8 cellular contexts compared by ENCODE assay signal in genomic region chr5:172284275-172284971, GRCh38. TPM values are rescaled to one million over a fixed set of nuclear protein-coding genes. Genes with fewer than 3 reads are reported as not detected.
A peak's percentile ranks its signal among the peaks of the same experiment; 100 is the strongest.
DNase-seq lines count a peak whose midpoint lies in the region; ATAC-seq and TF ChIP-seq lines count a peak whose summit lies in the region.

No MANE protein-coding gene starts in this region.

- peaks cover 41% of the 10 kb centered on the region for H4K20me1 ChIP-seq in BLaER1

- H3K9ac ChIP-seq in BLaER1 = peak overlapping the region; percentile 95
- H3K9ac ChIP-seq in HUES48 (ENCODE audit: low read depth, low read length) = peak overlapping the region; percentile 79
- H3K9ac ChIP-seq in rectal smooth muscle tissue (ENCODE audit: low read length) = peak overlapping the region; percentile 80

- H3K4me1 ChIP-seq in BLaER1 (peaks cover 41% of the 10 kb centered on the region), HUES48 (ENCODE audit: control insufficient read depth, insufficient read depth, low read length) (peaks cover 25% of the 10 kb centered on the region), heart left ventricle (peaks cover 0 to 39% (median 25%) of the 10 kb centered on the region in 12 donors), rectal smooth muscle tissue (ENCODE audit: control insufficient read depth, insufficient read depth, low read length) (no peaks in the 10 kb centered on the region)

- peak; percentile 17 for DNase-seq in activated naive CD4-positive, alpha-beta T cell treated with anti-CD3 and anti-CD28 coated beads, Interleukin-2, amount 50 U/mL, for 16 hours
- no peak for DNase-seq in heart left ventricle
- DNase-seq in HT-29 (ENCODE audit: low spot score) = no peak
- no peak for DNase-seq in KBM-7
- DNase-seq in NCI-H345 (lab: John Stamatoyannopoulos, UW) = no peak

- H3K27ac ChIP-seq in BLaER1 (peak overlapping the region; percentile 91), HUES48 (ENCODE audit: low read depth, low read length) (peak overlapping the region; percentile 76), heart left ventricle (peak overlapping the region; percentile 85 to 96 (median 92)), rectal smooth muscle tissue (ENCODE audit: low read depth, low read length) (peak overlapping the region; percentile 91)

- H3K36me3 ChIP-seq in BLaER1 = peaks cover 13% of the 10 kb centered on the region
- no peaks in the 10 kb centered on the region for H3K36me3 ChIP-seq in HUES48 (ENCODE audit: control insufficient read depth, insufficient read depth, low read length)
- no peaks in the 10 kb centered on the region for H3K36me3 ChIP-seq in heart left ventricle
- no peaks in the 10 kb centered on the region for H3K36me3 ChIP-seq in rectal smooth muscle tissue (ENCODE audit: control insufficient read depth, insufficient read depth, low read length)

- H3K9me3 ChIP-seq in BLaER1 (no peaks in the 10 kb centered on the region), HUES48 (ENCODE audit: control insufficient read depth, insufficient read depth, low read length) (no peaks in the 10 kb centered on the region), heart left ventricle (no peaks in the 10 kb centered on the region)

- ATAC-seq in heart left ventricle = peak in 3 of 4 donors; percentile 5 to 20 (median 9)

- WGBS in heart left ventricle, 4 donors = 1 to 3% (median 2%) methylated on average over 35 of the region's 35 CpGs

- no peaks in the 10 kb centered on the region for H3K27me3 ChIP-seq in BLaER1
- H3K27me3 ChIP-seq in HUES48 (ENCODE audit: control insufficient read depth, insufficient read depth, low read length) = no peaks in the 10 kb centered on the region
- no peaks in the 10 kb centered on the region for H3K27me3 ChIP-seq in heart left ventricle
- H3K27me3 ChIP-seq in rectal smooth muscle tissue (ENCODE audit: control insufficient read depth, insufficient read depth, low read length) = no peaks in the 10 kb centered on the region

- in situ Hi-C loops in KBM-7 (cut with MboI; ENCODE audit: low pct_unique_long_range_greater_than_20kb, low sequenced_read_pairs) = no loop called here

- no peak for TF ChIP-seq POLR2A in heart left ventricle (IDR thresholded peaks at IDR 0.05)

- peak overlapping the region; percentile 93 for H3K4me2 ChIP-seq in BLaER1

- intact Hi-C loops in heart left ventricle (cut with DNase I) = loop anchor here in 7 of 10 donors (5.0 to 10.0 kb wide), 8 partner anchors 97 to 370 kb away; partner anchors contain the start of genes STK10 (in 3 of the 7) and SH3PXD2B (in 2 of the 7)

- TF ChIP-seq CTCF in heart left ventricle (IDR thresholded peaks at IDR 0.05) = no peak

- H3K4me3 ChIP-seq in BLaER1 = peak overlapping the region; percentile 98
- H3K4me3 ChIP-seq in HUES48 (ENCODE audit: low read depth, low read length) = peak overlapping the region; percentile 88
- H3K4me3 ChIP-seq in heart left ventricle = peak overlapping the region; percentile 58 to 98 (median 81)
- H3K4me3 ChIP-seq in rectal smooth muscle tissue (ENCODE audit: low read length) = peak overlapping the region; percentile 89

RNA-seq across cellular contexts. Expression of gene UBTD2, which starts 0.9 kb away (rescaled TPM):
- total RNA-seq in heart left ventricle = 10 to 100 TPM in 3 of 9 donors, 1 to 10 TPM in 6; 9.1 to 13.3 (median 9.7) TPM
- 10 to 100 TPM in 1 of 2 donors, 1 to 10 TPM in 1; 5.0 to 11.6 TPM for polyA plus RNA-seq in heart left ventricle
- total RNA-seq in HT-29 (2014; rRNA removed; shearing (Covaris generic)) = 5.9 and 9.0 TPM in 2 replicates
